Comparison of ENCODE assay signal across 11 cellular contexts in genomic region chr19:863305-863620, GRCh38. TPM values are rescaled to one million over a fixed set of nuclear protein-coding genes. Genes with fewer than 3 reads are reported as not detected.
DNase-seq lines count a peak whose midpoint lies in the region; ATAC-seq and TF ChIP-seq lines count a peak whose summit lies in the region.
"Had no signal": no experiment of that assay in that cellular context is flagged by ENCODE, and none has a peak within 500 bp of the region (broad histone marks: within the 10 kb centered on the region; RNA-seq: fewer than 3 reads in every experiment).

No MANE protein-coding gene starts in this region.

- H3K4me3 ChIP-seq in DOHH2 (ENCODE audit: low read length) (peak overlapping the region; percentile 64), iPS-20b (ENCODE audit: low read length) (peak overlapping the region; percentile 56; the same call in 1 of the 2 replicates)

- H3K4me1 ChIP-seq in DOHH2 (ENCODE audit: control insufficient read depth, low read length) = peaks cover 38% of the 10 kb centered on the region
- H3K4me1 ChIP-seq in iPS-20b (ENCODE audit: insufficient read depth, low read length) = peaks cover 4% of the 10 kb centered on the region

- H3K4me3 Mint-ChIP-seq in activated CD8-positive, alpha-beta T cell treated with anti-CD3 and anti-CD28 coated beads for 36 hours = peak overlapping the region; percentile 26

- H3K36me3 ChIP-seq in DOHH2 (ENCODE audit: control insufficient read depth, low read length) (no peaks in the 10 kb centered on the region), iPS-20b (ENCODE audit: insufficient read depth, low read depth, low read length) (peaks cover 5% of the 10 kb centered on the region; the same call in 1 of the 2 replicates)

- no peak for DNase-seq in activated CD8-positive, alpha-beta T cell treated with anti-CD3 and anti-CD28 coated beads for 36 hours
- DNase-seq in DMS79 treated with DMSO at 0.1 percent for 48 hours (lab: John Stamatoyannopoulos, UW) = no peak
- DNase-seq: cortex of kidney, GF-D8 had no signal

- H4K20me1 ChIP-seq in DOHH2 (ENCODE audit: control insufficient read depth, insufficient read depth, low read depth, low read length) = no peaks in the 10 kb centered on the region

- intact Hi-C loops in activated CD8-positive, alpha-beta T cell treated with anti-CD3 and anti-CD28 coated beads for 36 hours (cut with micrococcal nuclease) = loop anchor here (2.0 kb wide), 1 partner anchor 58 kb away; no protein-coding TSS in a partner anchor

- peak overlapping the region; percentile 72 for H3K4me2 ChIP-seq in DOHH2 (ENCODE audit: low read length)
- H3K4me2 ChIP-seq: SK-N-SH had no signal

- no peaks in the 10 kb centered on the region for H3K79me2 ChIP-seq in DOHH2 (ENCODE audit: control insufficient read depth, low read length)

- H3K27me3 Mint-ChIP-seq in activated CD8-positive, alpha-beta T cell treated with anti-CD3 and anti-CD28 coated beads for 36 hours = peaks cover 11% of the 10 kb centered on the region

- no peak overlapping the region for H3K9ac ChIP-seq in iPS-20b (ENCODE audit: low read depth, low read length)
- H3K9ac ChIP-seq: SK-N-SH had no signal

- CTCF ChIA-PET in activated CD8-positive, alpha-beta T cell treated with anti-CD3 and anti-CD28 coated beads for 36 hours (lab: Charles Lee) = interaction anchor here (0.6 to 2.5 kb wide), 27 partner anchors 9 to 378 kb away, joined by 3 to 31 read pairs (median 4); partner anchors contain the start of genes KISS1R, MED16, RNU6-9 and WDR18

- H3K9me3 Mint-ChIP-seq in activated CD8-positive, alpha-beta T cell treated with anti-CD3 and anti-CD28 coated beads for 36 hours = no peaks in the 10 kb centered on the region

- H3K27me3 ChIP-seq in DOHH2 (ENCODE audit: control insufficient read depth, low read length) (peaks cover 13% of the 10 kb centered on the region), iPS-20b (ENCODE audit: insufficient read depth, low read length) (peaks cover 35% of the 10 kb centered on the region)

- H3F3A ChIP-seq in DOHH2 (ENCODE audit: control insufficient read depth, insufficient read depth) = peaks cover 5% of the 10 kb centered on the region; the same call in 1 of the 2 replicates

- H3K9me2 ChIP-seq in DOHH2 (replicated peaks; ENCODE audit: control insufficient read depth, low read length) = no peaks in the 10 kb centered on the region
- H3K9me2 ChIP-seq: SK-N-SH had no signal

- H3K27ac Mint-ChIP-seq in activated CD8-positive, alpha-beta T cell treated with anti-CD3 and anti-CD28 coated beads for 36 hours = no peak overlapping the region

- no peak for ATAC-seq in activated CD8-positive, alpha-beta T cell treated with anti-CD3 and anti-CD28 coated beads for 36 hours
- ATAC-seq in GM18861 (IDR thresholded peaks at IDR 0.05; ENCODE audit: unreplicated experiment) (no peak), GM21723 (IDR thresholded peaks at IDR 0.05; ENCODE audit: unreplicated experiment) (no peak), GM21529 (IDR thresholded peaks at IDR 0.05; ENCODE audit: unreplicated experiment) (no peak)

- H3K36me3 Mint-ChIP-seq in activated CD8-positive, alpha-beta T cell treated with anti-CD3 and anti-CD28 coated beads for 36 hours (ENCODE audit: low read depth) = no peaks in the 10 kb centered on the region

- POLR2A ChIA-PET in activated CD8-positive, alpha-beta T cell treated with anti-CD3 and anti-CD28 coated beads for 36 hours (lab: Charles Lee) = interaction anchor here (1.3 to 2.8 kb wide), 6 partner anchors 9 to 121 kb away, joined by 3 to 9 read pairs (median 4); partner anchors contain the start of genes MED16, RNU6-9 and WDR18

- H3K9me3 ChIP-seq in DOHH2 (ENCODE audit: control insufficient read depth, insufficient read depth, low read length) (no peaks in the 10 kb centered on the region), iPS-20b (ENCODE audit: insufficient read depth, low read depth, low read length) (no peaks in the 10 kb centered on the region)
- H3K9me3 ChIP-seq: SK-N-SH had no signal

- peaks cover 14% of the 10 kb centered on the region for H3K4me1 Mint-ChIP-seq in activated CD8-positive, alpha-beta T cell treated with anti-CD3 and anti-CD28 coated beads for 36 hours (ENCODE audit: low read depth)

- TF ChIP-seq CTCF in 22Rv1 (IDR thresholded peaks at IDR 0.05) = no peak
- no peak for TF ChIP-seq CTCF in DOHH2 (IDR thresholded peaks at IDR 0.05; ENCODE audit: low read depth, low read length, poor library complexity, severe bottlenecking)
- no peak for TF ChIP-seq CTCF in activated CD8-positive, alpha-beta T cell treated with anti-CD3 and anti-CD28 coated beads for 36 hours (IDR thresholded peaks at IDR 0.05)

- peak overlapping the region; percentile 88 for H3K27ac ChIP-seq in 22Rv1
- H3K27ac ChIP-seq in DOHH2 (ENCODE audit: low read depth, low read length) = 0 out of 2 replicates have a peak overlapping the region, but pooled peaks have one; percentile 26
- H3K27ac ChIP-seq in iPS-20b (ENCODE audit: low read length) = no peak overlapping the region

RNA-seq across cellular contexts. Expression of gene CFD, which starts 3.8 kb away (rescaled TPM):
- total RNA-seq in activated CD8-positive, alpha-beta T cell treated with anti-CD3 and anti-CD28 coated beads for 36 hours = 1 to 10 TPM in 1 of 2 experiments, under 1 TPM in 1; 0.60 to 1.4 TPM

RNA-seq across cellular contexts. Expression of gene ELANE, which starts 11.2 kb away (rescaled TPM):
- total RNA-seq in activated CD8-positive, alpha-beta T cell treated with anti-CD3 and anti-CD28 coated beads for 36 hours = not detected

RNA-seq across cellular contexts. Expression of gene PRTN3, which starts 22.5 kb away (rescaled TPM):
- total RNA-seq in activated CD8-positive, alpha-beta T cell treated with anti-CD3 and anti-CD28 coated beads for 36 hours = not detected

RNA-seq across cellular contexts. Expression of gene MED16, which starts 29.7 kb away (rescaled TPM):
- 10 to 100 TPM; 37.6 to 37.8 TPM for total RNA-seq in activated CD8-positive, alpha-beta T cell treated with anti-CD3 and anti-CD28 coated beads for 36 hours

RNA-seq across cellular contexts. Expression of gene RNU6-9, which starts 30.0 kb away (rescaled TPM):
- total RNA-seq in activated CD8-positive, alpha-beta T cell treated with anti-CD3 and anti-CD28 coated beads for 36 hours = not detected
